In the genomic region with DNA sequence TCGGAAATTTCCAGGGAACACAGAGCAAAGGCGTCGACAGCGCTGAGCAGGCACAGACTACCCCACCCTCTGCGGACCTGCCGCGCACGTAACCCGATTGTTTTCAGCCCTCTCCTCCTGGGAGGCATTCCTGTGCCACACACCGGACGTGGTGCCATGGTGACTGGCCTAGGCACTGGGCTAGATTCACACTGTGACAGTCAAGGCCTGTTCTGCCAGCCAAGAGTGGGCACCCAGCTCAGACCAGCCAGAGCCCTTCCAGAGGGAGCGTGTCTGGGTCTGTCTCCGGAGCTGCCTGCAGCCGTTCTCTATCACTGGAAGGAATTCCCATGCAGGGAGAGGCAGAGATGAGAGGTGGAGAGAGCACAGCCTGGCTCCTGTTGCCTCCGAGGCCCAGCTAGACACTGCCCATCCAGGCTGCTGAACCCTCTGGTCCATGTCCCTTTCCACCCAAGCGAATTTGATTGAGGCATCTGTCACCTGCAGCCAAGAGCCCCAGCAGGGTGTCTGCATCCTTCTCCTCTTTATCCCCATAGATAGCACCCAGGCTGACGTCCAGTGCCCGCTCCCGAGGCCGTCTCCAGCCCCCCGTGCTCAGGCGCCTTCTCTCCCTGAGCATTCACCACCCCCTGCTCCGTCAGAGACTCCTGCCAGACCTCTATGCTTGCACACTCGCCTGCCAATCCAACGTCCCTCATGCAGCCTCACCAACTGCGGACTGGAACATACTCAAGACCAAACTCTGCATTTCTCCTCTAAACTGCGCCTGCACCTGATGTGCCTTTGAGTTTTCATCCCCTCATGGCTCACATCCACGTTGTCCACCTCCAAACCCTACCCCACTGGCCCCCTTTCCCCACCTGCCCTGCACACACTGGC, we compare ENCODE assay signal across 24 cellular contexts.
DNase-seq lines count a peak whose midpoint lies in the region; ATAC-seq and TF ChIP-seq lines count a peak whose summit lies in the region.
"Had no signal": no experiment of that assay in that cellular context is flagged by ENCODE, and none has a peak within 500 bp of the region (broad histone marks: within the 10 kb centered on the region; RNA-seq: fewer than 3 reads in every experiment).

No MANE protein-coding gene starts in this region.

- H3K9me3 ChIP-seq in esophagus muscularis mucosa (no peaks in the 10 kb centered on the region), breast epithelium (no peaks in the 10 kb centered on the region), adrenal gland (replicated peaks in 1 of 3) (no peaks in the 10 kb centered on the region)
- H3K9me3 ChIP-seq: BLaER1, HAP-1 had no signal

- no peak for TF ChIP-seq POLR2A in esophagus muscularis mucosa (IDR thresholded peaks at IDR 0.05; ENCODE audit: low read depth)
- no peak for TF ChIP-seq POLR2A in breast epithelium (IDR thresholded peaks at IDR 0.05)
- TF ChIP-seq POLR2A in adrenal gland (IDR thresholded peaks at IDR 0.05) = no peak

- H3K27ac ChIP-seq in esophagus muscularis mucosa (replicated peaks in 1 of 4) (no peak overlapping the region), breast epithelium (no peak overlapping the region), adrenal gland (no peak overlapping the region)
- H3K27ac ChIP-seq: BLaER1, PC-9, RWPE1 had no signal

- ATAC-seq in omental fat pad (ENCODE audit: low FRiP score) = peak; percentile 50
- no peak for ATAC-seq in GM21526 (IDR thresholded peaks at IDR 0.05; ENCODE audit: low FRiP score, unreplicated experiment)

- no peak overlapping the region for H3K4me3 ChIP-seq in esophagus muscularis mucosa
- H3K4me3 ChIP-seq in breast epithelium = no peak overlapping the region
- no peak overlapping the region for H3K4me3 ChIP-seq in adrenal gland
- H3K4me3 ChIP-seq: BLaER1, HAP-1, PC-9 had no signal

- DNase-seq in cerebellar cortex (ENCODE audit: low spot score) (peak; percentile 32), esophagus muscularis mucosa (ENCODE audit: extremely low spot score) (peak; percentile 79), omental fat pad (ENCODE audit: low spot score) (no peak), breast epithelium (ENCODE audit: low spot score in 2 of 2) (no peak), adrenal gland (no peak), NCI-H446 treated with DMSO at 0.1 percent for 48 hours (lab: John Stamatoyannopoulos, UW) (no peak)
- DNase-seq: CD4-positive, alpha-beta T cell; COR-L47; DMS 273 treated with DMSO at 0.1 percent for 48 hours; DMS79 treated with DMSO at 0.1 percent for 48 hours; KBM-7; MM.1S; NCI-H1092; NCI-H1436; NCI-H1930; NCI-H2227 treated with DMSO at 0.1 percent for 48 hours; NCI-H510A treated with DMSO at 0.1 percent for 48 hours; NCI-H748 treated with DMSO at 0.1 percent for 48 hours; PC-9; SHP77 treated with DMSO at 0.1 percent for 48 hours had no signal

- no peaks in the 10 kb centered on the region for H3K36me3 ChIP-seq in esophagus muscularis mucosa
- H3K36me3 ChIP-seq in breast epithelium = no peaks in the 10 kb centered on the region
- H3K36me3 ChIP-seq in adrenal gland (replicated peaks in 1 of 2) = no peaks in the 10 kb centered on the region
- H3K36me3 ChIP-seq: BLaER1, HAP-1 had no signal

- TF ChIP-seq CTCF in esophagus muscularis mucosa (IDR thresholded peaks at IDR 0.05) = no peak
- TF ChIP-seq CTCF in omental fat pad (IDR thresholded peaks at IDR 0.05) = no peak
- TF ChIP-seq CTCF in breast epithelium (IDR thresholded peaks at IDR 0.05) = no peak
- TF ChIP-seq CTCF in adrenal gland (IDR thresholded peaks at IDR 0.05) = no peak

- 92% methylated on average over 21 of the region's 28 CpGs for WGBS in esophagus muscularis mucosa
- 85 to 89% (median 87%) methylated on average over 24 to 28 of the region's 28 CpGs for WGBS in adrenal gland, 4 donors

- H3K4me1 ChIP-seq in esophagus muscularis mucosa (no peaks in the 10 kb centered on the region), breast epithelium (no peaks in the 10 kb centered on the region), adrenal gland (replicated peaks in 1 of 2) (no peaks in the 10 kb centered on the region)
- H3K4me1 ChIP-seq: HAP-1 had no signal

- no peaks in the 10 kb centered on the region for H3K27me3 ChIP-seq in esophagus muscularis mucosa
- H3K27me3 ChIP-seq in breast epithelium = no peaks in the 10 kb centered on the region
- H3K27me3 ChIP-seq in adrenal gland = no peaks in the 10 kb centered on the region
- H3K27me3 ChIP-seq: BLaER1 had no signal

- intact Hi-C loops in esophagus muscularis mucosa (cut with DNase I) (no loop called here), breast epithelium (cut with DNase I; ENCODE audit: low total_unique reads) (no loop called here), adrenal gland (cut with DNase I) (no loop called here)

- no peak for TF ChIP-seq EP300 in esophagus muscularis mucosa (IDR thresholded peaks at IDR 0.05)

Comparison
In these comparisons a context has a peak if more than half of its experiments do, and no peak if none do; other contexts are left out.
1. DNase-seq: peak in cerebellar cortex (single experiment) and esophagus muscularis mucosa (single experiment); none in omental fat pad (single experiment), breast epithelium (0 of 2), adrenal gland (0 of 7) and NCI-H446 treated with DMSO at 0.1 percent for 48 hours (single experiment).